ENCODE assay signal across 22 cellular contexts in the genomic region with DNA sequence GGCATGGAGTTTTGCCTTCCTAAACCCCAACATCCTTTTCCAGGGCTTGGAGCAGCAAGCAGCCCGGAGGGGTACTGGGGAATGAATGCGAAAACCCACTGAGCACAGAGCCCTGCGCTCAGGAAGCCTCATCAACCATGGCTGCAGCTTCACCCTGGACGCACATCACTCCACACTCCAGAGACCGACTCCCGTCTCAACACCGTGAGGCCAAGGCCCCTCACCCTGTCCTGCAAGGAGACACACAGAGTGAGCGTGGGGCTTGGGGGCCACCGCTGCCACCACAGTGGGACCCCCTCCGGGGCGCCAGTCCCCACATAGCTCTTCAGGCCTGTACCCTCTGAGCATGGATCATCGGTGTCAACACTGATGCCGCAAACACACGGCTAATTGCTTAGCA.
"Had no signal": no experiment of that assay in that cellular context is flagged by ENCODE, and none has a peak within 500 bp of the region (broad histone marks: within the 10 kb centered on the region; RNA-seq: fewer than 3 reads in every experiment).

No MANE protein-coding gene starts in this region.

- ATAC-seq: activated CD4-positive, CD25-positive, alpha-beta regulatory T cell treated with anti-CD3 and anti-CD28 coated beads, Interleukin-2, amount 50 U/mL, for 24 hours; heart left ventricle; left colon had no signal

- H3K27ac Mint-ChIP-seq: activated naive CD8-positive, alpha-beta T cell; activated T-helper 2 cell treated with anti-CD3 and anti-CD28 coated beads, Interferon-gamma antibody, Interleukin-2, Interleukin-4, amounts not matched to agents 10 μg/mL and 5 μg/mL and 100 μg/mL, durations not matched to agents 14 hours and 24 hours and 36 hours; memory B cell; progenitor cell of endocrine pancreas had no signal

- H3K9me3 Mint-ChIP-seq: activated T-cell treated with anti-CD3 and anti-CD28 coated beads, Interleukin-2, amount 50 U/mL, for 24 hours; activated T-helper 2 cell treated with anti-CD3 and anti-CD28 coated beads, Interferon-gamma antibody, Interleukin-2, Interleukin-4, amounts not matched to agents 10 μg/mL and 5 μg/mL and 100 μg/mL, durations not matched to agents 14 hours and 24 hours and 36 hours; memory B cell; neural crest cell had no signal

- DNase-seq: activated CD8-positive, alpha-beta memory T cell treated with anti-CD3 and anti-CD28 coated beads, Interleukin-2, amount 50 U/mL, for 4 hours; activated naive CD4-positive, alpha-beta T cell; activated T-cell treated with anti-CD3 and anti-CD28 coated beads, Interleukin-2, amount 50 U/mL, for 24 hours; amniotic stem cell; cortex of kidney; islet precursor cell; left colon; stimulated activated CD4-positive, alpha-beta T cell treated with anti-CD3 and anti-CD28 coated beads, Interleukin-4, amount 100 ng/mL, for 4 hours; stomach; SW 1271; transverse colon; uterus had no signal

- H3K36me3 Mint-ChIP-seq: memory B cell had no signal

- H3K9me3 ChIP-seq: heart left ventricle, right atrium auricular region, stomach, suprapubic skin, transverse colon, uterus had no signal

- H3K4me3 ChIP-seq: heart left ventricle, right atrium auricular region, SK-N-MC, stomach, suprapubic skin, transverse colon, uterus had no signal

- H3K27ac ChIP-seq: heart left ventricle, right atrium auricular region, SK-N-MC, stomach, suprapubic skin, transverse colon, uterus had no signal

- H3K4me1 ChIP-seq: right atrium auricular region had no signal

- H3K27me3 ChIP-seq: heart left ventricle, right atrium auricular region, stomach, suprapubic skin, transverse colon, uterus had no signal

- H3K36me3 ChIP-seq: heart left ventricle, right atrium auricular region, suprapubic skin, transverse colon, uterus had no signal

- H3K4me3 Mint-ChIP-seq: activated naive CD8-positive, alpha-beta T cell; activated T-cell treated with anti-CD3 and anti-CD28 coated beads, Interleukin-2, amount 50 U/mL, for 24 hours; neural crest cell had no signal

- H3K27me3 Mint-ChIP-seq: activated naive CD8-positive, alpha-beta T cell; activated T-cell treated with anti-CD3 and anti-CD28 coated beads, Interleukin-2, amount 50 U/mL, for 24 hours; memory B cell had no signal
